In the genomic region with DNA sequence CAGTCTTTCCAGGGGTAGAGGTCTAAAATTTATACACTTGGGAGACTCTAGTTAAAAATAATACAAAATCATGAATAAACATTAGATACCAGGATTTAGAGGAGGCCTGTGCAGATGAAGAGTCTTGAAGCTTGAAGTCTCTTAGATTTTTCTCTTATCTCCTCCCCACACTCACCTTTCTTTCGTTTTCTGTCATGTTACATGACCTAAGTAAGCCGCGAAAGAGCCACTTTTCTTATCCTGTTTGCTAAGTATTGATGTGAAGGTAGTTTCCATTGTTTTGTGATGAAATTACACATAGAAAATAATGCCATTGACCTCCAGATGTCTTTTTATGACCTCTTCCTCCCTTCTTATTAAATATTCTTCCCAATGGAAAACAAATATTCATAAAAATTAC, we compare ENCODE assay signal across 10 cellular contexts.
DNase-seq lines count a peak whose midpoint lies in the region; ATAC-seq and TF ChIP-seq lines count a peak whose summit lies in the region.
"Had no signal": no experiment of that assay in that cellular context is flagged by ENCODE, and none has a peak within 500 bp of the region (broad histone marks: within the 10 kb centered on the region; RNA-seq: fewer than 3 reads in every experiment).

No MANE protein-coding gene starts in this region.

- peaks cover 14% of the 10 kb centered on the region for H3K27me3 Mint-ChIP-seq in nephron progenitor cell (ENCODE audit: low read depth, poor library complexity)
- H3K27me3 Mint-ChIP-seq: CD4-positive, CD25-positive, alpha-beta regulatory T cell had no signal

- peaks cover 21% of the 10 kb centered on the region for H3K4me1 Mint-ChIP-seq in nephron progenitor cell
- H3K4me1 Mint-ChIP-seq: CD4-positive, CD25-positive, alpha-beta regulatory T cell had no signal

- H3K36me3 ChIP-seq in MM.1S (replicated peaks; ENCODE audit: insufficient read depth, low read length) = no peaks in the 10 kb centered on the region
- H3K36me3 ChIP-seq: BLaER1 treated with 17β-estradiol and CSF1 and Interleukin-3, amounts not matched to agents 10 nM and 100 nM had no signal

- 0 out of 2 replicates have a peak overlapping the region, but pooled peaks have one; percentile 6 for H2AFZ ChIP-seq in MM.1S (ENCODE audit: low read length)

- no peaks in the 10 kb centered on the region for H3K9me3 ChIP-seq in MM.1S (replicated peaks; ENCODE audit: insufficient read depth, low read length)
- H3K9me3 ChIP-seq: BLaER1 treated with 17β-estradiol and CSF1 and Interleukin-3, amounts not matched to agents 10 nM and 100 nM had no signal

- peak overlapping the region; percentile 71 for H3K4me3 Mint-ChIP-seq in nephron progenitor cell
- H3K4me3 Mint-ChIP-seq: CD4-positive, CD25-positive, alpha-beta regulatory T cell had no signal

- H3K9me3 Mint-ChIP-seq in nephron progenitor cell = no peaks in the 10 kb centered on the region

- H3F3A ChIP-seq in MM.1S (ENCODE audit: insufficient read depth, low read length) = no peaks in the 10 kb centered on the region

- no peak overlapping the region for H3K27ac ChIP-seq in MM.1S (ENCODE audit: low read length)

- H3K9ac ChIP-seq in MM.1S (ENCODE audit: low read length) = no peak overlapping the region
- H3K9ac ChIP-seq: BLaER1 treated with 17β-estradiol and CSF1 and Interleukin-3, amounts not matched to agents 10 nM and 100 nM had no signal

- TF ChIP-seq CTCF in MM.1S (IDR thresholded peaks at IDR 0.05; ENCODE audit: low read length) = no peak
- no peak for TF ChIP-seq CTCF in nephron progenitor cell (IDR thresholded peaks at IDR 0.05)

- H3K79me2 ChIP-seq in MM.1S (ENCODE audit: low read length) = no peaks in the 10 kb centered on the region

- H3K4me3 ChIP-seq in MM.1S (ENCODE audit: low read length) = no peak overlapping the region

- no peaks in the 10 kb centered on the region for H3K4me1 ChIP-seq in MM.1S (ENCODE audit: low read length)

- H4K20me1 ChIP-seq in MM.1S (ENCODE audit: insufficient read depth, low read length) = no peaks in the 10 kb centered on the region
- H4K20me1 ChIP-seq: BLaER1 treated with 17β-estradiol and CSF1 and Interleukin-3, amounts not matched to agents 10 nM and 100 nM had no signal

- ATAC-seq in GM18867 (IDR thresholded peaks at IDR 0.05; ENCODE audit: unreplicated experiment) = peak; percentile 43
- peak; percentile 13 for ATAC-seq in GM19467 (IDR thresholded peaks at IDR 0.05; ENCODE audit: unreplicated experiment)
- ATAC-seq: HCT116 had no signal

- no peak overlapping the region for H3K27ac Mint-ChIP-seq in nephron progenitor cell
- H3K27ac Mint-ChIP-seq: CD4-positive, CD25-positive, alpha-beta regulatory T cell had no signal

- DNase-seq in MM.1S (no peak), nephron progenitor cell (no peak), SW 1271 (lab: John Stamatoyannopoulos, UW) (no peak), NCI-H524 (lab: John Stamatoyannopoulos, UW) (no peak)
- no peak for DNase-seq in stimulated activated CD4-positive, alpha-beta T cell treated with anti-CD3 and anti-CD28 coated beads, Interleukin-12 subunit alpha, Interleukin-12 subunit beta, amount 100 ng/mL, for 4 hours
- DNase-seq: CD4-positive, CD25-positive, alpha-beta regulatory T cell had no signal

- H3K27me3 ChIP-seq in MM.1S (replicated peaks; ENCODE audit: insufficient read depth, low read length) = no peaks in the 10 kb centered on the region
- H3K27me3 ChIP-seq: BLaER1 treated with 17β-estradiol and CSF1 and Interleukin-3, amounts not matched to agents 10 nM and 100 nM had no signal

- peak overlapping the region; percentile 58; the same call in 1 of the 2 replicates for H3K4me2 ChIP-seq in MM.1S (ENCODE audit: low read depth, low read length)

- no peaks in the 10 kb centered on the region for H3K9me2 ChIP-seq in MM.1S (replicated peaks; ENCODE audit: insufficient read depth, low read length)

- no peaks in the 10 kb centered on the region for H3K36me3 Mint-ChIP-seq in nephron progenitor cell (ENCODE audit: low read depth)
- H3K36me3 Mint-ChIP-seq: CD4-positive, CD25-positive, alpha-beta regulatory T cell had no signal
